18 cellular contexts compared by ENCODE assay signal in genomic region chr21:18832950-18833349, GRCh38.
DNase-seq lines count a peak whose midpoint lies in the region; FAIRE-seq and TF ChIP-seq lines count a peak whose summit lies in the region.
"Had no signal": no experiment of that assay in that cellular context is flagged by ENCODE, and none has a peak within 500 bp of the region (broad histone marks: within the 10 kb centered on the region; RNA-seq: fewer than 3 reads in every experiment).

No MANE protein-coding gene starts in this region.

- DNase-seq in A673 (ENCODE audit: low spot score): peak; percentile 1
- DNase-seq in M059J (ENCODE audit: low read depth): peak; percentile 26
- peak; percentile 81 for DNase-seq in astrocyte (ENCODE audit: low read depth)
- peak; percentile 49 for DNase-seq in iris pigment epithelial cell (ENCODE audit: low read depth)
- DNase-seq in small intestine: no peak
- no peak for DNase-seq in GM19240 (ENCODE audit: insufficient read length, low spot score)
- no peak for DNase-seq in NCI-H2029 (lab: John Stamatoyannopoulos, UW)
- no peak for DNase-seq in effector CD4-positive, alpha-beta T cell
- DNase-seq: ACHN; activated CD4-positive, alpha-beta memory T cell treated with anti-CD3 and anti-CD28 coated beads, Interleukin-2, amount 10 ng/mL, durations not matched to agents 7 days and 5 days; activated effector memory CD4-positive, alpha-beta T cell treated with anti-CD3 and anti-CD28 coated beads, Interleukin-2, amount 50 U/mL, for 16 hours; CD8-positive, alpha-beta memory T cell; central memory CD4-positive, alpha-beta T cell; NCI-H1092 treated with DMSO at 0.1 percent for 48 hours; NCI-H446 treated with DMSO at 0.1 percent for 48 hours; T1000; tibial artery had no signal

- peak overlapping the region; percentile 7 for H3K4me2 ChIP-seq in astrocyte (ENCODE audit: low read length)

- no peaks in the 10 kb centered on the region for H3K27me3 Mint-ChIP-seq in astrocyte (ENCODE audit: low read depth, unreplicated experiment)
- H3K27me3 Mint-ChIP-seq: activated CD4-positive, alpha-beta memory T cell treated with anti-CD3 and anti-CD28 coated beads, Interleukin-2, amount 10 ng/mL, durations not matched to agents 7 days and 5 days; CD8-positive, alpha-beta memory T cell had no signal

- H3K4me1 Mint-ChIP-seq in astrocyte (ENCODE audit: low read depth, unreplicated experiment): peaks cover 13% of the 10 kb centered on the region
- H3K4me1 Mint-ChIP-seq: activated CD4-positive, alpha-beta memory T cell treated with anti-CD3 and anti-CD28 coated beads, Interleukin-2, amount 10 ng/mL, durations not matched to agents 7 days and 5 days; CD8-positive, alpha-beta memory T cell had no signal

- H3K27me3 ChIP-seq in A673 (replicated peaks; ENCODE audit: insufficient read depth, low read depth, low read length, poor library complexity) (no peaks in the 10 kb centered on the region), astrocyte (ENCODE audit: insufficient read depth, low read length) (no peaks in the 10 kb centered on the region), small intestine (ENCODE audit: control insufficient read depth in 2 of 2, insufficient read depth in 2 of 2, low read length in 2 of 2) (no peaks in the 10 kb centered on the region)
- H3K27me3 ChIP-seq: tibial artery had no signal

- H3K79me2 ChIP-seq in astrocyte (ENCODE audit: insufficient read depth, low read length): no peaks in the 10 kb centered on the region

- H3K4me3 ChIP-seq in A673 (ENCODE audit: low read depth, low read length, poor library complexity, severe bottlenecking) (no peak overlapping the region), astrocyte (ENCODE audit: insufficient read depth, low read depth, low read length) (no peak overlapping the region), small intestine (ENCODE audit: low read depth in 1 of 2, low read length in 2 of 2) (no peak overlapping the region)
- H3K4me3 ChIP-seq: tibial artery had no signal

- BruUV-seq in A673 (replicated peaks; lab: Mats Ljungman, UMichigan): no TSS peak

- POLR2A ChIA-PET in A673 (lab: Charles Lee; ENCODE audit: low non-redundant PET): no interaction called here

- H3K36me3 ChIP-seq in A673 (ENCODE audit: insufficient read depth, low read length, poor library complexity, severe bottlenecking) (no peaks in the 10 kb centered on the region), astrocyte (ENCODE audit: insufficient read depth, low read length) (no peaks in the 10 kb centered on the region), small intestine (ENCODE audit: control insufficient read depth in 2 of 2, insufficient read depth in 2 of 2, low read length in 2 of 2) (no peaks in the 10 kb centered on the region)
- H3K36me3 ChIP-seq: tibial artery had no signal

- H3K9me3 ChIP-seq in A673 (ENCODE audit: low read depth, low read length, poor library complexity, severe bottlenecking) (peaks cover 10% of the 10 kb centered on the region), astrocyte (ENCODE audit: insufficient read depth, low read depth, low read length) (no peaks in the 10 kb centered on the region), small intestine (ENCODE audit: control insufficient read depth, low read depth) (no peaks in the 10 kb centered on the region)
- H3K9me3 ChIP-seq: tibial artery had no signal

- peak overlapping the region; percentile 27 for H3K27ac Mint-ChIP-seq in astrocyte (ENCODE audit: unreplicated experiment)
- H3K27ac Mint-ChIP-seq: activated CD4-positive, alpha-beta memory T cell treated with anti-CD3 and anti-CD28 coated beads, Interleukin-2, amount 10 ng/mL, durations not matched to agents 7 days and 5 days; CD8-positive, alpha-beta memory T cell had no signal

- H3K27ac ChIP-seq in A673 (ENCODE audit: low read depth, low read length, poor library complexity, severe bottlenecking) (no peak overlapping the region), astrocyte (ENCODE audit: low read depth, low read length) (no peak overlapping the region), small intestine (ENCODE audit: low read depth in 1 of 2, low read length in 1 of 2) (no peak overlapping the region)

- no peaks in the 10 kb centered on the region for H3K36me3 Mint-ChIP-seq in astrocyte (ENCODE audit: low read depth, unreplicated experiment)
- H3K36me3 Mint-ChIP-seq: CD8-positive, alpha-beta memory T cell had no signal

- H3K4me3 Mint-ChIP-seq in astrocyte (ENCODE audit: unreplicated experiment): no peak overlapping the region
- H3K4me3 Mint-ChIP-seq: activated CD4-positive, alpha-beta memory T cell treated with anti-CD3 and anti-CD28 coated beads, Interleukin-2, amount 10 ng/mL, durations not matched to agents 7 days and 5 days; CD8-positive, alpha-beta memory T cell had no signal

- WGBS in small intestine, 3 donors: 59 to 66% (median 65%) methylated on average over 2 of the region's 2 CpGs

- peaks cover 6% of the 10 kb centered on the region for H3K9me3 Mint-ChIP-seq in astrocyte (ENCODE audit: unreplicated experiment)

- H2AFZ ChIP-seq in astrocyte (ENCODE audit: low read depth, low read length): no peak overlapping the region

- FAIRE-seq in astrocyte (lab: Jason Lieb, UNC) (no peak), small intestine (lab: Jason Lieb, UNC) (no peak)
- FAIRE-seq: HepG2 had no signal

- TF ChIP-seq CTCF in A673 (conservative IDR thresholded peaks at IDR 0.05; ENCODE audit: low read depth, low read length) (no peak), astrocyte (IDR thresholded peaks at IDR 0.05; ENCODE audit: insufficient read depth, low read depth, low read length) (no peak)

- H3K9ac ChIP-seq in astrocyte (ENCODE audit: low read length): no peak overlapping the region

- intact Hi-C loops in A673 (cut with micrococcal nuclease; ENCODE audit: unreplicated experiment): no loop called here

- CTCF ChIA-PET in A673 (lab: Charles Lee): no interaction called here

- no peaks in the 10 kb centered on the region for H4K20me1 ChIP-seq in astrocyte (ENCODE audit: insufficient read depth, low read length)

- H3K4me1 ChIP-seq in A673 (ENCODE audit: insufficient read depth, low read length, poor library complexity, severe bottlenecking): no peaks in the 10 kb centered on the region
- no peaks in the 10 kb centered on the region for H3K4me1 ChIP-seq in astrocyte (ENCODE audit: insufficient read depth, low read length)
- no peaks in the 10 kb centered on the region for H3K4me1 ChIP-seq in small intestine (ENCODE audit: control insufficient read depth in 2 of 2, insufficient read depth in 1 of 2, low read depth in 1 of 2, low read length in 1 of 2)

Comparison
In these comparisons a context has a peak if more than half of its experiments do, and no peak if none do; other contexts are left out.
1. DNase-seq: peak in A673 (single experiment), M059J (single experiment), astrocyte (single experiment) and iris pigment epithelial cell (single experiment); none in small intestine (single experiment), GM19240 (single experiment), NCI-H2029 (single experiment) and effector CD4-positive, alpha-beta T cell (single experiment).